In genomic region chr11:61509058-61510029, GRCh38 we compare ENCODE assay signal across 8 cellular contexts. TPM values are rescaled to one million over a fixed set of nuclear protein-coding genes. Genes with fewer than 3 reads are reported as not detected.
DNase-seq lines count a peak whose midpoint lies in the region; ATAC-seq and TF ChIP-seq lines count a peak whose summit lies in the region.

No MANE protein-coding gene starts in this region.

- no peaks in the 10 kb centered on the region for H3K9me3 ChIP-seq in endocrine pancreas (ENCODE audit: control insufficient read depth, low read length)

- H3K27me3 ChIP-seq in endocrine pancreas (ENCODE audit: control insufficient read depth, insufficient read depth, low read length), result no peaks in the 10 kb centered on the region

- no peaks in the 10 kb centered on the region for H3K36me3 ChIP-seq in endocrine pancreas (ENCODE audit: control insufficient read depth, insufficient read depth, low read length)

- peak; percentile 32 for TF ChIP-seq CTCF in GM10248 (IDR thresholded peaks at IDR 0.05; ENCODE audit: control extremely low read depth, extremely low read depth, low read depth, missing control alignments)
- TF ChIP-seq CTCF in mesothelial cell of epicardium (IDR thresholded peaks at IDR 0.05; ENCODE audit: unreplicated experiment), result peak; percentile 50

- H3K36me3 Mint-ChIP-seq in activated CD8-positive, alpha-beta T cell treated with anti-CD3 and anti-CD28 coated beads, Interleukin-2, amount 10 ng/mL, durations not matched to agents 7 days and 5 days (ENCODE audit: low read depth), result no peaks in the 10 kb centered on the region
- no peaks in the 10 kb centered on the region for H3K36me3 Mint-ChIP-seq in mesothelial cell of epicardium

- CTCF ChIA-PET in GM10248 (lab: Yijun Ruan, JAX), result interaction anchor here (1.3 to 5.0 kb wide), 3 partner anchors 8 to 31 kb away, joined by 4 to 39 read pairs (median 4); no protein-coding TSS in a partner anchor
- CTCF ChIA-PET in activated CD8-positive, alpha-beta T cell treated with anti-CD3 and anti-CD28 coated beads, Interleukin-2, amount 10 ng/mL, durations not matched to agents 7 days and 5 days (lab: Charles Lee), result interaction anchor here (0.6 to 4.9 kb wide), 9 partner anchors 8 to 130 kb away, joined by 3 to 32 read pairs (median 3); no protein-coding TSS in a partner anchor

- no peaks in the 10 kb centered on the region for H3K9me3 Mint-ChIP-seq in activated CD8-positive, alpha-beta T cell treated with anti-CD3 and anti-CD28 coated beads, Interleukin-2, amount 10 ng/mL, durations not matched to agents 7 days and 5 days (ENCODE audit: insufficient read depth)
- H3K9me3 Mint-ChIP-seq in mesothelial cell of epicardium, result no peaks in the 10 kb centered on the region

- H3K4me1 ChIP-seq in endocrine pancreas (ENCODE audit: control insufficient read depth, insufficient read depth, low read length), result no peaks in the 10 kb centered on the region

- DNase-seq in GM10248 (ENCODE audit: extremely low spot score), result peak; percentile 79
- DNase-seq in NCI-H345 (lab: John Stamatoyannopoulos, UW), result peak; percentile 81
- DNase-seq in activated CD8-positive, alpha-beta T cell treated with anti-CD3 and anti-CD28 coated beads, Interleukin-2, amount 10 ng/mL, durations not matched to agents 7 days and 5 days, result peak; percentile 78
- DNase-seq in mesothelial cell of epicardium (ENCODE audit: low spot score in 2 of 2, unreplicated experiment in 2 of 2), result peak; percentile 52 to 71
- DNase-seq in stimulated activated CD8-positive, alpha-beta memory T cell treated with anti-CD3 and anti-CD28 coated beads, Interleukin-15, amount 100 ng/mL, for 48 hours (ENCODE audit: low read depth in 2 of 2), result peak; percentile 67 to 76

- H3K27ac Mint-ChIP-seq in activated CD8-positive, alpha-beta T cell treated with anti-CD3 and anti-CD28 coated beads, Interleukin-2, amount 10 ng/mL, durations not matched to agents 7 days and 5 days, result no peak overlapping the region
- no peak overlapping the region for H3K27ac Mint-ChIP-seq in mesothelial cell of epicardium

- H3K9ac ChIP-seq in endocrine pancreas (ENCODE audit: control insufficient read depth, insufficient read depth, low read length), result peak overlapping the region; percentile 63

- H3K4me3 Mint-ChIP-seq in activated CD8-positive, alpha-beta T cell treated with anti-CD3 and anti-CD28 coated beads, Interleukin-2, amount 10 ng/mL, durations not matched to agents 7 days and 5 days, result peak overlapping the region; percentile 34
- H3K4me3 Mint-ChIP-seq in mesothelial cell of epicardium, result peak overlapping the region; percentile 41

- POLR2A ChIA-PET in GM10248 (lab: Yijun Ruan, JAX), result no interaction called here
- POLR2A ChIA-PET in activated CD8-positive, alpha-beta T cell treated with anti-CD3 and anti-CD28 coated beads, Interleukin-2, amount 10 ng/mL, durations not matched to agents 7 days and 5 days (lab: Charles Lee), result no interaction called here

- H3K27me3 Mint-ChIP-seq in activated CD8-positive, alpha-beta T cell treated with anti-CD3 and anti-CD28 coated beads, Interleukin-2, amount 10 ng/mL, durations not matched to agents 7 days and 5 days (ENCODE audit: low read depth), result peaks cover 36% of the 10 kb centered on the region
- peaks cover 63% of the 10 kb centered on the region for H3K27me3 Mint-ChIP-seq in mesothelial cell of epicardium (ENCODE audit: low read depth)

- no peak overlapping the region for H3K4me3 ChIP-seq in endocrine pancreas (ENCODE audit: control insufficient read depth, insufficient read depth, low read length)

- ATAC-seq in HG03095 (IDR thresholded peaks at IDR 0.05; ENCODE audit: unreplicated experiment), result peak; percentile 64
- ATAC-seq in activated CD8-positive, alpha-beta T cell treated with anti-CD3 and anti-CD28 coated beads, Interleukin-2, amount 10 ng/mL, durations not matched to agents 7 days and 5 days, result peak; percentile 83
- no peak for ATAC-seq in HG02610 (IDR thresholded peaks at IDR 0.05; ENCODE audit: unreplicated experiment)

- peaks cover 9% of the 10 kb centered on the region for H3K4me1 Mint-ChIP-seq in activated CD8-positive, alpha-beta T cell treated with anti-CD3 and anti-CD28 coated beads, Interleukin-2, amount 10 ng/mL, durations not matched to agents 7 days and 5 days (ENCODE audit: low read depth)
- peaks cover 31% of the 10 kb centered on the region for H3K4me1 Mint-ChIP-seq in mesothelial cell of epicardium

RNA-seq across cellular contexts. Expression of gene LRRC10B, which starts 0.8 kb away (rescaled TPM):
- total RNA-seq in activated CD8-positive, alpha-beta T cell treated with anti-CD3 and anti-CD28 coated beads, Interleukin-2, amount 10 ng/mL, durations not matched to agents 7 days and 5 days, result not detected
- total RNA-seq in mesothelial cell of epicardium, result 0.09 to 0.16 TPM (median 0.11 TPM) in 3 replicates
